ENCODE assay signal across 18 cellular contexts in the genomic region with DNA sequence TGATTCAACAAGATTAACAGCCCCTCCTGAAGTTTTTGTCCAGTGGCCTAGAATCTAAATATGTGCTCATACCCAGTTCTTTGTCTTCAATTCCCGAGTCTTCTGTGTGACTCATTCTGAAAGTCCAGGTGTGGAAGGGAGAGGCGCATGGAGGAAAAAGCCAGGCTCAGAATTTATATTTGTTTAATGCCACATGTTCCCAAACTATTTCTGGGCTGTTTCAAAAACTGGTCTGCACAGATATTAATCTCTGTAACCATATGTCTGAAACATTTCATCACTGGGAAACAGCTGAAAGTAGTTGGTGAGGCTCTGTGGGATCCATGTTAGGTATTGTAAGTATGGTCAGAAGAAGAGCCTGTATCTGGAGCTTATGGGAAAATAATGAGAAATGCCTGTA.
"Had no signal": no experiment of that assay in that cellular context is flagged by ENCODE, and none has a peak within 500 bp of the region (broad histone marks: within the 10 kb centered on the region; RNA-seq: fewer than 3 reads in every experiment).

No MANE protein-coding gene starts in this region.

- H3K9ac ChIP-seq: SK-N-SH had no signal

- DNase-seq: KBM-7, MM.1S, NCI-H1092 treated with DMSO at 0.1 percent for 48 hours, NCI-H1436, NCI-H187, NCI-H2029, NCI-H2081 treated with DMSO at 0.1 percent for 48 hours, NCI-H2171, NCI-H226, NCI-H446, NCI-H510A, NCI-H524 treated with DMSO at 0.1 percent for 48 hours, NCI-H69, NCI-H774, RPMI8226, SHP77, SK-N-SH had no signal

- H3K4me2 ChIP-seq: SK-N-SH had no signal

- H3K27ac ChIP-seq: HL-60 had no signal
